Comparison of ENCODE assay signal across 21 cellular contexts in the genomic region with DNA sequence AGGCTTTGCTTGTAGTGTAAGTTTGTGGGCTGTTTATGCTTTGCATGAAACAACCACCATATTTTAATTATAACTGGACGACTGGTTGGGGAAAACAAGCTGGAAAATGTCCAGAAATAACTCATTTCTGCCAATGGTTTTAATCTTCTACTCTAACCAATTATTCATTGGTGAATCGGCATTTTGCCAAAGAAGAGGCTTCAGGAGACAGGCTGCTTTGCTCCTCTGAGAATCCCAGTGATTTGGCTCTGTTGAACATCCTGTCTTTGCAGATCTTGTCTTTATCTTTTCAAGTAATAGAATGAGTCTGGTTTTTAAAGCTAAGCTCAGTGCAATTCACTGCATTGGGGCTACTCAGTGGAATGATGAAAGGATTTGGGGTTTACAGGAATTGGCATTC.
"Had no signal": no experiment of that assay in that cellular context is flagged by ENCODE, and none has a peak within 500 bp of the region (broad histone marks: within the 10 kb centered on the region; RNA-seq: fewer than 3 reads in every experiment).

No MANE protein-coding gene starts in this region.

- H3K79me2 ChIP-seq: hepatocyte had no signal

- H3K4me1 ChIP-seq: right atrium auricular region had no signal

- H3K4me2 ChIP-seq: hepatocyte had no signal

- H3K9me3 ChIP-seq: right atrium auricular region, stomach had no signal

- H2AFZ ChIP-seq: hepatocyte had no signal

- H3K36me3 ChIP-seq: right atrium auricular region, stomach had no signal

- H3K27me3 ChIP-seq: hepatocyte, right atrium auricular region, stomach had no signal

- H3K4me3 ChIP-seq: coronary artery, hepatocyte, lung, right atrium auricular region, stomach had no signal

- H3K27ac ChIP-seq: coronary artery, hepatocyte, right atrium auricular region had no signal

- ATAC-seq: left colon; left ventricle myocardium superior; naive thymus-derived CD8-positive, alpha-beta T cell had no signal

- DNase-seq: effector CD4-positive, alpha-beta T cell; endodermal cell; erythroblast; foreskin melanocyte; head of caudate nucleus; left colon; left ventricle myocardium superior; mesendoderm; naive thymus-derived CD8-positive, alpha-beta T cell; posterior cingulate gyrus; small intestine; stimulated activated CD4-positive, alpha-beta T cell treated with anti-CD3 and anti-CD28 coated beads, Interleukin-12 subunit alpha, Interleukin-12 subunit beta, amount 100 ng/mL, for 4 hours; stimulated activated naive CD4-positive, alpha-beta T cell; stomach; substantia nigra; trophoblast cell had no signal

- FAIRE-seq: endothelial cell of umbilical vein, small intestine had no signal
